ENCODE assay signal across 8 cellular contexts in genomic region chr6:36544228-36544627, GRCh38. TPM values are rescaled to one million over a fixed set of nuclear protein-coding genes. Genes with fewer than 3 reads are reported as not detected.
DNase-seq lines count a peak whose midpoint lies in the region; ATAC-seq and TF ChIP-seq lines count a peak whose summit lies in the region.

No MANE protein-coding gene starts in this region.

- peaks cover 8% of the 10 kb centered on the region for H3F3A ChIP-seq in smooth muscle cell (ENCODE audit: low read depth)

- H3K27ac ChIP-seq in smooth muscle cell (ENCODE audit: low read depth), result no peak overlapping the region

- no peak overlapping the region for H3K9ac ChIP-seq in smooth muscle cell (ENCODE audit: low read depth)

- peak; percentile 6 for DNase-seq in stimulated activated CD4-positive, alpha-beta T cell treated with anti-CD3 and anti-CD28 coated beads, Interleukin-12 subunit alpha, Interleukin-12 subunit beta, amount 100 ng/mL, for 4 hours
- DNase-seq in stimulated activated CD4-positive, alpha-beta T cell treated with anti-CD3 and anti-CD28 coated beads, Interleukin-2, amount 100 ng/mL, for 48 hours, result no peak
- DNase-seq in activated T-helper 9 cell treated with anti-CD3 and anti-CD28 coated beads, Interleukin-2, amount 50 U/mL, for 16 hours (ENCODE audit: low read depth), result peak; percentile 29
- no peak for DNase-seq in NCI-H748 (lab: John Stamatoyannopoulos, UW; ENCODE audit: unreplicated experiment)
- DNase-seq in smooth muscle cell (lab: John Stamatoyannopoulos, UW; ENCODE audit: unreplicated experiment), result no peak
- DNase-seq in retina, result no peak

- no peak overlapping the region for H3K4me2 ChIP-seq in smooth muscle cell

- TF ChIP-seq CTCF in smooth muscle cell (IDR thresholded peaks at IDR 0.05; ENCODE audit: borderline replicate concordance, insufficient read depth, poor library complexity, severe bottlenecking), result no peak

- peaks cover 59% of the 10 kb centered on the region for H4K20me1 ChIP-seq in smooth muscle cell (ENCODE audit: low read depth)

- peak overlapping the region; percentile 100 for H3K4me3 ChIP-seq in mononuclear cell (ENCODE audit: low read length)
- H3K4me3 ChIP-seq in smooth muscle cell, result no peak overlapping the region

- no peaks in the 10 kb centered on the region for H3K9me3 ChIP-seq in mononuclear cell (ENCODE audit: low read depth, low read length)
- H3K9me3 ChIP-seq in smooth muscle cell (replicated peaks; ENCODE audit: low read depth), result no peaks in the 10 kb centered on the region

- WGBS in smooth muscle cell (ENCODE audit: low lambda C conversion rate), result 100% methylated on average over 1 of the region's 1 CpG

- no peak overlapping the region for H2AFZ ChIP-seq in smooth muscle cell (ENCODE audit: low read depth)

- no peak for ATAC-seq in GM19467 (IDR thresholded peaks at IDR 0.05; ENCODE audit: unreplicated experiment)

- H3K36me3 ChIP-seq in smooth muscle cell (ENCODE audit: low read depth), result no peaks in the 10 kb centered on the region

- H3K4me1 ChIP-seq in mononuclear cell (ENCODE audit: insufficient read depth, low read length) (peaks cover 70% of the 10 kb centered on the region), smooth muscle cell (ENCODE audit: low read depth) (peaks cover 23% of the 10 kb centered on the region)

- H3K27me3 ChIP-seq in mononuclear cell (ENCODE audit: insufficient read depth, low read length) (no peaks in the 10 kb centered on the region), smooth muscle cell (ENCODE audit: low read depth) (no peaks in the 10 kb centered on the region)

- H3K79me2 ChIP-seq in smooth muscle cell (ENCODE audit: low read depth), result peaks cover 71% of the 10 kb centered on the region

RNA-seq across cellular contexts. Expression of gene STK38, which starts 3.1 kb away (rescaled TPM):
- total RNA-seq in mononuclear cell (35.3 TPM), smooth muscle cell (34.6 and 38.3 TPM in 2 replicates)
- 30.8 and 34.5 TPM in 2 replicates for polyA plus RNA-seq in smooth muscle cell

RNA-seq across cellular contexts. Expression of gene SRSF3, which starts 49.9 kb away (rescaled TPM):
- total RNA-seq in mononuclear cell (438 TPM), smooth muscle cell (158 and 178 TPM in 2 replicates)
- polyA plus RNA-seq in smooth muscle cell, result 163 and 179 TPM in 2 replicates

Comparison
In these comparisons a context has a peak if more than half of its experiments do, and no peak if none do; other contexts are left out.
1. DNase-seq: peak in stimulated activated CD4-positive, alpha-beta T cell treated with anti-CD3 and anti-CD28 coated beads, Interleukin-12 subunit alpha, Interleukin-12 subunit beta, amount 100 ng/mL, for 4 hours (single experiment) and activated T-helper 9 cell treated with anti-CD3 and anti-CD28 coated beads, Interleukin-2, amount 50 U/mL, for 16 hours (single experiment); none in stimulated activated CD4-positive, alpha-beta T cell treated with anti-CD3 and anti-CD28 coated beads, Interleukin-2, amount 100 ng/mL, for 48 hours (0 of 2), NCI-H748 (single experiment), smooth muscle cell (single experiment) and retina (single experiment).